ENCODE assay signal across 28 cellular contexts in the genomic region with DNA sequence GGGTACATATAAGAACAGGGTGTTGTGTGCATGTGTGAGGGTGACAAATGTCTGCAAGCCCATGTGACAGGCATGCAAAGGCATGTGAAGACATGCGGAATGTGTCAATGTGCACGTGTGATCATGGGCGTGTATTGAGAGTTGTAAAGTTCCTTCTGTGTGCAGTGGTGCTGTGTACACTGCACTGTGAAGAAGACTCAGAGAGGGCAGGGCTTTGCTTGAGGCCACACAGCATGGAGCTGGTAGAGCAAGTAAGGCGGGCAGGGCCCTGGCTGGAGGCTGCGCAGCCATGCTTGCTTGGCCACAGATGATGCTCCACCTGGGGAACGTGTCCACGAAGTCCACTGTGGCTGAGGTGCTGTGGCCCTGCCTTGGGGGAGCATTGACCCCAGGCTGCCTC.
"Had no signal": no experiment of that assay in that cellular context is flagged by ENCODE, and none has a peak within 500 bp of the region (broad histone marks: within the 10 kb centered on the region; RNA-seq: fewer than 3 reads in every experiment).

No MANE protein-coding gene starts in this region.

- H2AFZ ChIP-seq: hepatocyte, neural progenitor cell had no signal

- H3K79me2 ChIP-seq: hepatocyte had no signal

- H3K4me1 ChIP-seq: gastrocnemius medialis, neural progenitor cell, spleen, testis, tibial artery, upper lobe of left lung had no signal

- H3K9ac ChIP-seq: neural progenitor cell had no signal

- H3K9me3 ChIP-seq: gastrocnemius medialis, mucosa of descending colon, ovary, spleen, testis, tibial artery, upper lobe of left lung had no signal

- DNase-seq: dermis blood vessel endothelial cell; effector memory CD8-positive, alpha-beta T cell; foreskin fibroblast; gastrocnemius medialis; head of caudate nucleus; kidney; mesenchymal stem cell; mucosa of descending colon; naive B cell; nucleus accumbens; ovary; posterior cingulate gyrus; spleen; stimulated activated CD4-positive, alpha-beta T cell treated with anti-CD3 and anti-CD28 coated beads, Interleukin-4, amount 100 ng/mL, for 4 hours; stimulated activated naive CD8-positive, alpha-beta T cell treated with anti-CD3 and anti-CD28 coated beads, Interleukin-15, Interleukin-2, amounts not matched to agents 100 U/mL and 50 U/mL, for 24 hours; substantia nigra; testis; tibial artery had no signal

- H3K27ac ChIP-seq: coronary artery, gastrocnemius medialis, hepatocyte, neural progenitor cell, ovary, skin epidermis, spleen, testis, tibial artery, upper lobe of left lung had no signal

- ATAC-seq: effector memory CD8-positive, alpha-beta T cell; gastrocnemius medialis; left lobe of liver; mucosa of descending colon; stimulated activated memory B cell treated with anti-CD40 and anti-IgM and Interleukin-4, amounts not matched to agents 10 μg/mL and 1 μg/mL and 100 μg/mL, for 72 hours; stimulated activated naive CD8-positive, alpha-beta T cell treated with anti-CD3 and anti-CD28 coated beads, Interleukin-15, Interleukin-2, amounts not matched to agents 100 U/mL and 50 U/mL, for 24 hours had no signal

- H3K36me3 ChIP-seq: gastrocnemius medialis, neural progenitor cell, ovary had no signal

- H3K27me3 ChIP-seq: gastrocnemius medialis, hepatocyte, neural progenitor cell, ovary, spleen, testis, tibial artery, upper lobe of left lung had no signal

- H3K4me3 ChIP-seq: coronary artery, gastrocnemius medialis, hepatocyte, lung, mucosa of descending colon, neural progenitor cell, ovary, skin epidermis, spleen, testis, tibial artery, upper lobe of left lung had no signal

- H3K4me2 ChIP-seq: hepatocyte, neural progenitor cell had no signal

- FAIRE-seq: endometrium, kidney, urothelium cell line had no signal
